In the genomic region with DNA sequence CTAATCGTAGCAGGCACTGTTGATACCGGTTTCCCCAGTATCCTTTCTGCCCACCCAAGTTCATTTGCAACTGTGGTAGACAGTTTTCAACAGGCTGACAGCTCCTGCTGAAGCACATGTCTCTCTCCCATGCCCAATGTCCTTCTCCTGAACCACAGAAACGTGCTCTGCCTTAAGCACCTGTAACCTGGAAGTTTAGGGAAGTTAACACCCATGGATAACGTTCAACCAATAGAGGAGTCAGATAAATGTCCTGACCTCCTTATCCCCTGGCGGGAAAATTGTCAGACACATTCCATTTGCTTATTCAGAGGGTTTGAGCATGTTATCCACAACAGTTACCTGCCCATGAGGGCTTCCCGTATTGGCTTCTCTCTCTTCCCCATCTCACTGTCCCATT, we compare ENCODE assay signal across 17 cellular contexts. TPM values are rescaled to one million over a fixed set of nuclear protein-coding genes. Genes with fewer than 3 reads are reported as not detected.
DNase-seq lines count a peak whose midpoint lies in the region; TF ChIP-seq lines count a peak whose summit lies in the region.
"Had no signal": no experiment of that assay in that cellular context is flagged by ENCODE, and none has a peak within 500 bp of the region (broad histone marks: within the 10 kb centered on the region; RNA-seq: fewer than 3 reads in every experiment).

No MANE protein-coding gene starts in this region.

- H3K36me3 Mint-ChIP-seq in H9 (ENCODE audit: insufficient read depth in 1 of 3, low read depth in 3 of 3): no peaks in the 10 kb centered on the region
- H3K36me3 Mint-ChIP-seq: CD8-positive, alpha-beta T cell had no signal

- H3K27me3 Mint-ChIP-seq in H9 (ENCODE audit: low read depth): peaks cover 5% of the 10 kb centered on the region; the same call in 1 of the 2 replicates

- H2BK12ac ChIP-seq in trophoblast cell (ENCODE audit: low read length): no peak overlapping the region
- H2BK12ac ChIP-seq in H9 (ENCODE audit: insufficient read length, low read depth, low read length): no peak overlapping the region

- DNase-seq in esophagus muscularis mucosa (ENCODE audit: extremely low spot score) (peak; percentile 62), trophoblast cell (peak; percentile 4 to 26), spleen (no peak), middle frontal gyrus (ENCODE audit: extremely low spot score, low spot score) (no peak), H9 (no peak)
- DNase-seq: CD8-positive, alpha-beta T cell; DMS 273 treated with DMSO at 0.1 percent for 48 hours; DMS53; DND-41; EL; GM23248; H7 had no signal

- H2BK5ac ChIP-seq in trophoblast cell (ENCODE audit: low read depth, low read length, poor library complexity): no peak overlapping the region
- H2BK5ac ChIP-seq in H9 (ENCODE audit: insufficient read length, low read length): no peak overlapping the region

- TF ChIP-seq CTCF in C4-2B (conservative IDR thresholded peaks at IDR 0.05) (no peak), OCI-LY3 (IDR thresholded peaks at IDR 0.05; ENCODE audit: low read depth, low read length) (no peak), esophagus muscularis mucosa (IDR thresholded peaks at IDR 0.05) (no peak), spleen (IDR thresholded peaks at IDR 0.05 in 8 of 11, conservative IDR thresholded peaks at IDR 0.05 in 3 of 11) (no peak), H9 (conservative IDR thresholded peaks at IDR 0.05) (no peak)

- H4K20me1 ChIP-seq in OCI-LY3 (ENCODE audit: insufficient read depth, low read length) (no peaks in the 10 kb centered on the region), H9 (ENCODE audit: control insufficient read depth, insufficient read depth, insufficient read length) (no peaks in the 10 kb centered on the region)
- H4K20me1 ChIP-seq: BLaER1 had no signal

- H3K4me2 ChIP-seq in OCI-LY3 (ENCODE audit: low read length): peak overlapping the region; percentile 43
- H3K4me2 ChIP-seq in trophoblast cell (ENCODE audit: low read length): no peak overlapping the region
- no peak overlapping the region for H3K4me2 ChIP-seq in H9 (ENCODE audit: insufficient read depth, insufficient read length, low read length)
- H3K4me2 ChIP-seq: BLaER1 had no signal

- H3K27ac Mint-ChIP-seq in H9: no peak overlapping the region
- H3K27ac Mint-ChIP-seq: CD8-positive, alpha-beta T cell had no signal

- peaks cover 31% of the 10 kb centered on the region for H3K4me1 ChIP-seq in OCI-LY3 (ENCODE audit: low read length)
- H3K4me1 ChIP-seq in esophagus muscularis mucosa: no peaks in the 10 kb centered on the region
- H3K4me1 ChIP-seq in trophoblast cell (ENCODE audit: control insufficient read depth in 1 of 2, insufficient read depth in 2 of 2, low read length in 2 of 2): no peaks in the 10 kb centered on the region
- H3K4me1 ChIP-seq in spleen: no peaks in the 10 kb centered on the region
- H3K4me1 ChIP-seq in H9 (ENCODE audit: insufficient read depth, low read length): no peaks in the 10 kb centered on the region
- H3K4me1 ChIP-seq: BLaER1 had no signal

- H3K27ac ChIP-seq in C4-2B (peak overlapping the region; percentile 48; the same call in 1 of the 2 replicates), OCI-LY3 (ENCODE audit: low read length) (no peak overlapping the region), esophagus muscularis mucosa (replicated peaks in 1 of 4) (no peak overlapping the region), trophoblast cell (ENCODE audit: low read depth, low read length) (no peak overlapping the region), spleen (no peak overlapping the region), H9 (ENCODE audit: insufficient read length, low read depth, low read length) (no peak overlapping the region)
- H3K27ac ChIP-seq: 22Rv1, BLaER1, GM23248 had no signal

- H3K9ac ChIP-seq in OCI-LY3 (ENCODE audit: low read length) (no peak overlapping the region), trophoblast cell (ENCODE audit: low read length) (no peak overlapping the region), H9 (ENCODE audit: extremely low read depth, insufficient read length, low read length) (no peak overlapping the region)
- H3K9ac ChIP-seq: BLaER1, GM23248 had no signal

- H3K23ac ChIP-seq in trophoblast cell (ENCODE audit: low read length) (no peak overlapping the region), H9 (ENCODE audit: insufficient read length, low read depth, low read length) (no peak overlapping the region)

- H2BK20ac ChIP-seq in H9 (ENCODE audit: low read depth, low read length, poor library complexity, severe bottlenecking): no peak overlapping the region

- no peak overlapping the region for H3K56ac ChIP-seq in H9 (ENCODE audit: insufficient read length, low read depth, low read length)

- no peak overlapping the region for H2AK5ac ChIP-seq in trophoblast cell (ENCODE audit: low read length)
- no peak overlapping the region for H2AK5ac ChIP-seq in H9 (ENCODE audit: insufficient read length, low read length)

- no peak overlapping the region for H3K14ac ChIP-seq in trophoblast cell (ENCODE audit: low read length)
- H3K14ac ChIP-seq in H9 (ENCODE audit: insufficient read depth, low read length): no peak overlapping the region

- TF ChIP-seq POLR2A in esophagus muscularis mucosa (IDR thresholded peaks at IDR 0.05; ENCODE audit: low read depth) (no peak), spleen (IDR thresholded peaks at IDR 0.05) (no peak)

- H3K79me1 ChIP-seq in trophoblast cell (ENCODE audit: low read length): no peaks in the 10 kb centered on the region
- H3K79me1 ChIP-seq in H9 (ENCODE audit: insufficient read depth, low read depth, low read length, poor library complexity, severe bottlenecking): no peaks in the 10 kb centered on the region

- no peaks in the 10 kb centered on the region for H3K79me2 ChIP-seq in OCI-LY3 (ENCODE audit: low read length)
- H3K79me2 ChIP-seq in trophoblast cell (ENCODE audit: control insufficient read depth, insufficient read depth, low read length, poor library complexity): no peaks in the 10 kb centered on the region
- no peaks in the 10 kb centered on the region for H3K79me2 ChIP-seq in H9 (ENCODE audit: insufficient read depth, low read length)

- WGBS in esophagus muscularis mucosa: 70% methylated on average over 6 of the region's 6 CpGs
- WGBS in trophoblast cell (ENCODE audit: extremely low coverage, insufficient coverage, insufficient read length): no CpG with 5 or more reads among the region's 6 CpGs
- 49 to 65% (median 60%) methylated on average over 6 of the region's 6 CpGs for WGBS in spleen, 5 donors
- no CpG with 5 or more reads among the region's 6 CpGs for WGBS in H9 (ENCODE audit: extremely low coverage, insufficient read length, low lambda C conversion rate)

- no peak overlapping the region for H4K8ac ChIP-seq in trophoblast cell (ENCODE audit: low read depth, low read length)
- H4K8ac ChIP-seq in H9 (replicated peaks; ENCODE audit: insufficient read length, low read depth, low read length): no peak overlapping the region

- no peaks in the 10 kb centered on the region for H3K4me1 Mint-ChIP-seq in H9

- H2BK120ac ChIP-seq in trophoblast cell (ENCODE audit: insufficient read depth, low read length, poor library complexity) (no peak overlapping the region), H9 (ENCODE audit: low read depth, low read length, poor library complexity, severe bottlenecking) (no peak overlapping the region)

- intact Hi-C loops in esophagus muscularis mucosa (cut with DNase I): no loop called here
- intact Hi-C loops in spleen (cut with DNase I; ENCODE audit: low total_unique reads): no loop called here

- H3K4ac ChIP-seq in trophoblast cell (ENCODE audit: low read depth, low read length) (no peak overlapping the region), H9 (ENCODE audit: low read depth, low read length) (no peak overlapping the region)

- H4K91ac ChIP-seq in trophoblast cell (ENCODE audit: low read depth, low read length) (no peak overlapping the region), H9 (ENCODE audit: insufficient read length, low read depth, low read length) (no peak overlapping the region)

- H3K36me3 ChIP-seq in OCI-LY3 (replicated peaks; ENCODE audit: low read depth, low read length) (no peaks in the 10 kb centered on the region), esophagus muscularis mucosa (no peaks in the 10 kb centered on the region), trophoblast cell (ENCODE audit: control insufficient read depth in 1 of 2, insufficient read depth in 2 of 2, low read length in 2 of 2) (no peaks in the 10 kb centered on the region), spleen (no peaks in the 10 kb centered on the region)
- H3K36me3 ChIP-seq: BLaER1 had no signal

- H3K18ac ChIP-seq in trophoblast cell (ENCODE audit: low read length) (no peak overlapping the region), H9 (ENCODE audit: insufficient read length, low read depth, low read length) (no peak overlapping the region)

- H2AFZ ChIP-seq in OCI-LY3 (ENCODE audit: low read depth, low read length) (no peak overlapping the region), trophoblast cell (ENCODE audit: insufficient read depth, low read length, poor library complexity) (no peak overlapping the region), H9 (ENCODE audit: low read length) (no peak overlapping the region)
- H2AFZ ChIP-seq: GM23248 had no signal

- TF ChIP-seq EP300 in esophagus muscularis mucosa (IDR thresholded peaks at IDR 0.05): no peak

- no peaks in the 10 kb centered on the region for H3K9me3 ChIP-seq in OCI-LY3 (ENCODE audit: insufficient read depth, low read length)
- H3K9me3 ChIP-seq in esophagus muscularis mucosa: no peaks in the 10 kb centered on the region
- H3K9me3 ChIP-seq in trophoblast cell (ENCODE audit: insufficient read depth, low read depth, low read length): no peaks in the 10 kb centered on the region
- H3K9me3 ChIP-seq in spleen: no peaks in the 10 kb centered on the region
- no peaks in the 10 kb centered on the region for H3K9me3 ChIP-seq in H9 (ENCODE audit: control insufficient read depth, low read depth, low read length)
- H3K9me3 ChIP-seq: BLaER1 had no signal

- H3K4me3 Mint-ChIP-seq in H9: no peak overlapping the region
- H3K4me3 Mint-ChIP-seq: CD8-positive, alpha-beta T cell had no signal

- H2BK15ac ChIP-seq in H9 (ENCODE audit: low read depth, low read length): no peak overlapping the region

- no peak overlapping the region for H3T11ph ChIP-seq in H9 (ENCODE audit: low read length)

- H4K12ac ChIP-seq in trophoblast cell (ENCODE audit: low read depth, low read length): no peak overlapping the region

- H4K5ac ChIP-seq in H9 (ENCODE audit: insufficient read length, low read depth, low read length): no peak overlapping the region

- H3K9me3 Mint-ChIP-seq in H9: no peaks in the 10 kb centered on the region
- H3K9me3 Mint-ChIP-seq: CD8-positive, alpha-beta T cell had no signal

- no peaks in the 10 kb centered on the region for H3K23me2 ChIP-seq in H9 (ENCODE audit: insufficient read length, low read depth, low read length, poor library complexity, severe bottlenecking)

- H3K4me3 ChIP-seq in OCI-LY3 (ENCODE audit: low read length) (peak overlapping the region; percentile 15; the same call in 1 of the 2 replicates), esophagus muscularis mucosa (no peak overlapping the region), trophoblast cell (ENCODE audit: low read depth, low read length) (no peak overlapping the region), spleen (no peak overlapping the region)
- H3K4me3 ChIP-seq: BLaER1, GM12878, GM23248 had no signal

- peaks cover 50% of the 10 kb centered on the region for H3K27me3 ChIP-seq in OCI-LY3 (ENCODE audit: low read depth, low read length)
- no peaks in the 10 kb centered on the region for H3K27me3 ChIP-seq in esophagus muscularis mucosa
- H3K27me3 ChIP-seq in trophoblast cell (ENCODE audit: insufficient read depth, low read length): no peaks in the 10 kb centered on the region
- H3K27me3 ChIP-seq in spleen (replicated peaks in 1 of 7): peaks cover 0 to 24% (median 0%) of the 10 kb centered on the region in 7 donors
- H3K27me3 ChIP-seq in H9 (ENCODE audit: insufficient read depth, low read length): no peaks in the 10 kb centered on the region
- H3K27me3 ChIP-seq: BLaER1 had no signal

RNA-seq across cellular contexts. Expression of a gene that starts 29.8 kb away (rescaled TPM):
- total RNA-seq in esophagus muscularis mucosa (10 to 100 TPM; 19.1 to 37.3 (median 28.0) TPM), spleen (10 to 100 TPM in 1 of 7 donors, 1 to 10 TPM in 6; 5.0 to 10.2 (median 8.3) TPM), H9 (2021) (14.0 and 15.2 TPM in 2 replicates)
- 2.3 and 2.6 TPM in 2 replicates for polyA plus RNA-seq in trophoblast cell (2013)
- polyA plus RNA-seq in spleen: 1 to 10 TPM; 1.2 to 1.9 (median 1.9) TPM

Comparison
In these comparisons a context has a peak if more than half of its experiments do, and no peak if none do; other contexts are left out.
1. DNase-seq: peak in esophagus muscularis mucosa (single experiment) and trophoblast cell (2 of 2); none in spleen (single experiment), middle frontal gyrus (single experiment) and H9 (single experiment).